Comparison of ENCODE assay signal across 20 cellular contexts in genomic region chr1:49306507-49307070, GRCh38.
DNase-seq lines count a peak whose midpoint lies in the region; ATAC-seq, FAIRE-seq and TF ChIP-seq lines count a peak whose summit lies in the region.
"Had no signal": no experiment of that assay in that cellular context is flagged by ENCODE, and none has a peak within 500 bp of the region (broad histone marks: within the 10 kb centered on the region; RNA-seq: fewer than 3 reads in every experiment).

No MANE protein-coding gene starts in this region.

- no peak for TF ChIP-seq POLR2A in GM12878 (IDR thresholded peaks at IDR 0.05; ENCODE audit: low read depth, low read length)

- BruUV-seq in GM12878 (replicated peaks; lab: Mats Ljungman, UMichigan): no TSS peak

- H3K27ac Mint-ChIP-seq in activated CD4-positive, alpha-beta T cell treated with anti-CD3 and anti-CD28 coated beads for 36 hours: no peak overlapping the region
- H3K27ac Mint-ChIP-seq in activated naive CD8-positive, alpha-beta T cell treated with anti-CD3 and anti-CD28 coated beads, Interleukin-2, amount 50 U/mL, for 24 hours: no peak overlapping the region
- H3K27ac Mint-ChIP-seq in activated naive CD8-positive, alpha-beta T cell treated with anti-CD3 and anti-CD28 coated beads for 36 hours: no peak overlapping the region
- H3K27ac Mint-ChIP-seq in stimulated activated effector memory CD8-positive, alpha-beta T cell treated with anti-CD3 and anti-CD28 coated beads, Interleukin-12 subunit alpha, Interleukin-12 subunit beta, amount 100 ng/mL, for 72 hours: no peak overlapping the region
- H3K27ac Mint-ChIP-seq: CD4-positive, alpha-beta T cell had no signal

- SMC1A ChIA-PET in GM12878 (lab: Charles Lee; ENCODE audit: uncharacterized antibody, unreplicated experiment): no interaction called here

- RAD21 ChIA-PET in GM12878 (lab: Charles Lee; ENCODE audit: unreplicated experiment): no interaction called here

- H3K9ac ChIP-seq in GM12878 (ENCODE audit: control insufficient read depth, insufficient read depth, low read length): no peak overlapping the region
- H3K9ac ChIP-seq: GM23248 had no signal

- no peak overlapping the region for H2AFZ ChIP-seq in GM12878 (ENCODE audit: control insufficient read depth, low read depth, low read length)
- H2AFZ ChIP-seq: GM23248 had no signal

- CTCF ChIA-PET in activated CD4-positive, alpha-beta T cell treated with anti-CD3 and anti-CD28 coated beads for 36 hours (lab: Charles Lee): interaction anchor here (0.5 kb wide), 1 partner anchor 1790 kb away, joined by 3 read pairs; no protein-coding TSS in a partner anchor
- CTCF ChIA-PET in GM12878 (lab: Yijun Ruan, JAX): no interaction called here

- no peaks in the 10 kb centered on the region for H3K27me3 ChIP-seq in GM12878 (replicated peaks in 1 of 2; ENCODE audit: control insufficient read depth in 2 of 2, insufficient read depth in 2 of 2, low read length in 1 of 2)

- no peak for TF ChIP-seq CTCF in GM12878 (IDR thresholded peaks at IDR 0.05 in 2 of 3, conservative IDR thresholded peaks at IDR 0.05 in 1 of 3; ENCODE audit: control insufficient read depth in 2 of 3, extremely low read depth in 1 of 3, insufficient read depth in 1 of 3, low read depth in 3 of 3, low read length in 3 of 3)

- H3K36me3 Mint-ChIP-seq in activated CD4-positive, alpha-beta T cell treated with anti-CD3 and anti-CD28 coated beads for 36 hours (ENCODE audit: low read depth): no peaks in the 10 kb centered on the region
- no peaks in the 10 kb centered on the region for H3K36me3 Mint-ChIP-seq in activated naive CD8-positive, alpha-beta T cell treated with anti-CD3 and anti-CD28 coated beads, Interleukin-2, amount 50 U/mL, for 24 hours (ENCODE audit: low read depth)
- peaks cover 2% of the 10 kb centered on the region for H3K36me3 Mint-ChIP-seq in activated naive CD8-positive, alpha-beta T cell treated with anti-CD3 and anti-CD28 coated beads for 36 hours
- H3K36me3 Mint-ChIP-seq in stimulated activated effector memory CD8-positive, alpha-beta T cell treated with anti-CD3 and anti-CD28 coated beads, Interleukin-12 subunit alpha, Interleukin-12 subunit beta, amount 100 ng/mL, for 72 hours: no peaks in the 10 kb centered on the region

- intact Hi-C loops in activated CD4-positive, alpha-beta T cell treated with anti-CD3 and anti-CD28 coated beads for 36 hours (cut with DNase I, micrococcal nuclease): no loop called here
- intact Hi-C loops in GM12878 (cut with micrococcal nuclease; ENCODE audit: unreplicated experiment): no loop called here

- H3K4me1 Mint-ChIP-seq in activated CD4-positive, alpha-beta T cell treated with anti-CD3 and anti-CD28 coated beads for 36 hours: peaks cover 2% of the 10 kb centered on the region
- no peaks in the 10 kb centered on the region for H3K4me1 Mint-ChIP-seq in activated naive CD8-positive, alpha-beta T cell treated with anti-CD3 and anti-CD28 coated beads, Interleukin-2, amount 50 U/mL, for 24 hours
- no peaks in the 10 kb centered on the region for H3K4me1 Mint-ChIP-seq in activated naive CD8-positive, alpha-beta T cell treated with anti-CD3 and anti-CD28 coated beads for 36 hours
- H3K4me1 Mint-ChIP-seq in stimulated activated effector memory CD8-positive, alpha-beta T cell treated with anti-CD3 and anti-CD28 coated beads, Interleukin-12 subunit alpha, Interleukin-12 subunit beta, amount 100 ng/mL, for 72 hours: no peaks in the 10 kb centered on the region

- in situ Hi-C loops in GM12878 (cut with MboI): no loop called here

- TF ChIP-seq RAD21 in GM12878 (IDR thresholded peaks at IDR 0.05; ENCODE audit: insufficient read depth, low read depth, low read length): no peak

- peak; percentile 71 for ATAC-seq in activated CD4-positive, alpha-beta T cell treated with anti-CD3 and anti-CD28 coated beads for 36 hours
- ATAC-seq in activated naive CD8-positive, alpha-beta T cell treated with anti-CD3 and anti-CD28 coated beads, Interleukin-2, amount 50 U/mL, for 24 hours: peak; percentile 49
- ATAC-seq in GM12878: no peak
- peak; percentile 43 for ATAC-seq in stimulated activated effector memory CD8-positive, alpha-beta T cell treated with anti-CD3 and anti-CD28 coated beads, Interleukin-12 subunit alpha, Interleukin-12 subunit beta, amount 100 ng/mL, for 72 hours
- ATAC-seq: A549 had no signal

- no peaks in the 10 kb centered on the region for H3K27me3 Mint-ChIP-seq in activated CD4-positive, alpha-beta T cell treated with anti-CD3 and anti-CD28 coated beads for 36 hours
- peaks cover 1% of the 10 kb centered on the region for H3K27me3 Mint-ChIP-seq in activated naive CD8-positive, alpha-beta T cell treated with anti-CD3 and anti-CD28 coated beads, Interleukin-2, amount 50 U/mL, for 24 hours
- peaks cover 3% of the 10 kb centered on the region for H3K27me3 Mint-ChIP-seq in activated naive CD8-positive, alpha-beta T cell treated with anti-CD3 and anti-CD28 coated beads for 36 hours
- H3K27me3 Mint-ChIP-seq: CD4-positive, alpha-beta T cell had no signal

- no peak overlapping the region for H3K4me2 ChIP-seq in GM12878 (ENCODE audit: control insufficient read depth, insufficient read depth)
- H3K4me2 ChIP-seq: A549 had no signal

- H3K36me3 ChIP-seq in GM12878 (ENCODE audit: control insufficient read depth in 2 of 2, insufficient read depth in 2 of 2, low read length in 1 of 2): no peaks in the 10 kb centered on the region
- H3K36me3 ChIP-seq: HAP-1 had no signal

- no peak overlapping the region for H3K27ac ChIP-seq in GM12878 (ENCODE audit: control insufficient read depth, insufficient read depth)
- H3K27ac ChIP-seq: 22Rv1, A549, C4-2B, GM23248 had no signal

- no peaks in the 10 kb centered on the region for H3K9me3 ChIP-seq in GM12878 (replicated peaks; ENCODE audit: control insufficient read depth, insufficient read depth, low read length)
- H3K9me3 ChIP-seq: A549, Caco-2, HAP-1 had no signal

- peaks cover 13% of the 10 kb centered on the region for H3K9me3 Mint-ChIP-seq in activated CD4-positive, alpha-beta T cell treated with anti-CD3 and anti-CD28 coated beads for 36 hours (ENCODE audit: low read depth)
- H3K9me3 Mint-ChIP-seq in activated naive CD8-positive, alpha-beta T cell treated with anti-CD3 and anti-CD28 coated beads, Interleukin-2, amount 50 U/mL, for 24 hours: peaks cover 14% of the 10 kb centered on the region
- peaks cover 4% of the 10 kb centered on the region for H3K9me3 Mint-ChIP-seq in activated naive CD8-positive, alpha-beta T cell treated with anti-CD3 and anti-CD28 coated beads for 36 hours
- peaks cover 9% of the 10 kb centered on the region for H3K9me3 Mint-ChIP-seq in stimulated activated effector memory CD8-positive, alpha-beta T cell treated with anti-CD3 and anti-CD28 coated beads, Interleukin-12 subunit alpha, Interleukin-12 subunit beta, amount 100 ng/mL, for 72 hours

- H4K20me1 ChIP-seq in GM12878 (ENCODE audit: control insufficient read depth, insufficient read depth): no peaks in the 10 kb centered on the region

- no peak for FAIRE-seq in GM12878 (lab: Jason Lieb, UNC)
- FAIRE-seq: A549, D721Med, G401.6, GM12892, GM18507 had no signal

- no peak for TF ChIP-seq EP300 in GM12878 (IDR thresholded peaks at IDR 0.05; ENCODE audit: borderline replicate concordance in 1 of 2, control insufficient read depth in 1 of 2, low read depth in 2 of 2, low read length in 2 of 2)

- no peaks in the 10 kb centered on the region for H3K79me2 ChIP-seq in GM12878 (ENCODE audit: control insufficient read depth, insufficient read depth, low read length)

- 4% methylated on average over 1 of the region's 1 CpG for WGBS in GM12878 (ENCODE audit: insufficient coverage, insufficient replicate concordance, low lambda C conversion rate, missing lambda C conversion rate)

- no peaks in the 10 kb centered on the region for H3K4me1 ChIP-seq in GM12878 (ENCODE audit: control insufficient read depth, insufficient read depth, low read length)
- H3K4me1 ChIP-seq: A549, Caco-2, HAP-1 had no signal

- DNase-seq in activated CD4-positive, alpha-beta T cell treated with anti-CD3 and anti-CD28 coated beads for 36 hours: no peak
- no peak for DNase-seq in activated CD4-positive, alpha-beta T cell treated with anti-CD3 and anti-CD28 coated beads, Interleukin-2, amount 50 U/mL, for 48 hours
- DNase-seq in activated naive CD8-positive, alpha-beta T cell treated with anti-CD3 and anti-CD28 coated beads, Interleukin-2, amount 50 U/mL, for 24 hours: no peak
- DNase-seq in activated naive CD8-positive, alpha-beta T cell treated with anti-CD3 and anti-CD28 coated beads for 36 hours: no peak
- DNase-seq in GM12878 (ENCODE audit: low read depth, low spot score) (no peak), HT-29 (ENCODE audit: low spot score) (no peak)
- no peak for DNase-seq in stimulated activated effector memory CD8-positive, alpha-beta T cell treated with anti-CD3 and anti-CD28 coated beads, Interleukin-12 subunit alpha, Interleukin-12 subunit beta, amount 100 ng/mL, for 72 hours (ENCODE audit: low spot score in 2 of 2)
- DNase-seq in stimulated activated CD4-positive, alpha-beta T cell treated with anti-CD3 and anti-CD28 coated beads, Interleukin-2, amount 100 ng/mL, for 24 hours: no peak
- DNase-seq: AML-193; Caco-2; CD4-positive, alpha-beta T cell; GM23248 had no signal

- POLR2A ChIA-PET in activated CD4-positive, alpha-beta T cell treated with anti-CD3 and anti-CD28 coated beads for 36 hours (lab: Charles Lee): no interaction called here
- POLR2A ChIA-PET in GM12878 (lab: Charles Lee): no interaction called here

- no peak overlapping the region for H3K4me3 ChIP-seq in GM12878
- H3K4me3 ChIP-seq: A549, GM23248, HAP-1 had no signal

- no peak overlapping the region for H3K4me3 Mint-ChIP-seq in activated CD4-positive, alpha-beta T cell treated with anti-CD3 and anti-CD28 coated beads for 36 hours
- no peak overlapping the region for H3K4me3 Mint-ChIP-seq in activated naive CD8-positive, alpha-beta T cell treated with anti-CD3 and anti-CD28 coated beads, Interleukin-2, amount 50 U/mL, for 24 hours
- no peak overlapping the region for H3K4me3 Mint-ChIP-seq in activated naive CD8-positive, alpha-beta T cell treated with anti-CD3 and anti-CD28 coated beads for 36 hours
- H3K4me3 Mint-ChIP-seq in stimulated activated effector memory CD8-positive, alpha-beta T cell treated with anti-CD3 and anti-CD28 coated beads, Interleukin-12 subunit alpha, Interleukin-12 subunit beta, amount 100 ng/mL, for 72 hours: no peak overlapping the region
- H3K4me3 Mint-ChIP-seq: CD4-positive, alpha-beta T cell had no signal

TF ChIP-seq in GM12878, 131 proteins besides CTCF, POLR2A, EP300 and RAD21:
- TF ChIP-seq ASH2L (IDR thresholded peaks at IDR 0.05; ENCODE audit: borderline replicate concordance, low read depth): no peak
- peak; percentile 68; the same call in 1 of the 2 replicates for TF ChIP-seq RAD51 (IDR thresholded peaks at IDR 0.05)
- no peak for TF ChIP-seq SPI1 (IDR thresholded peaks at IDR 0.05; ENCODE audit: borderline replicate concordance, insufficient read depth, low read depth, low read length)
- TF ChIP-seq BHLHE40 (IDR thresholded peaks at IDR 0.05; ENCODE audit: borderline replicate concordance in 1 of 2, low read depth in 2 of 2, low read length in 1 of 2): no peak
- TF ChIP-seq SP1 (IDR thresholded peaks at IDR 0.05; ENCODE audit: low read depth, low read length): no peak
